Comparison of ENCODE assay signal across 15 cellular contexts in genomic region chr5:67293177-67293576, GRCh38.
DNase-seq lines count a peak whose midpoint lies in the region; ATAC-seq, FAIRE-seq and TF ChIP-seq lines count a peak whose summit lies in the region.
"Had no signal": no experiment of that assay in that cellular context is flagged by ENCODE, and none has a peak within 500 bp of the region (broad histone marks: within the 10 kb centered on the region; RNA-seq: fewer than 3 reads in every experiment).

No MANE protein-coding gene starts in this region.

- H3K9me2 ChIP-seq in Karpas-422 (replicated peaks; ENCODE audit: insufficient read depth, low read length) = no peaks in the 10 kb centered on the region

- H3K9me3 ChIP-seq in Karpas-422 (ENCODE audit: low read length) (no peaks in the 10 kb centered on the region), muscle layer of colon (ENCODE audit: low read length) (no peaks in the 10 kb centered on the region)
- H3K9me3 ChIP-seq: Caco-2 had no signal

- no peaks in the 10 kb centered on the region for H4K20me1 ChIP-seq in Karpas-422 (ENCODE audit: insufficient read depth, low read depth, low read length)

- no peaks in the 10 kb centered on the region for H3K79me2 ChIP-seq in Karpas-422 (ENCODE audit: low read length)

- H2AFZ ChIP-seq in Karpas-422 (ENCODE audit: low read length) = no peak overlapping the region

- no peaks in the 10 kb centered on the region for H3K27me3 ChIP-seq in Karpas-422 (ENCODE audit: low read length)
- H3K27me3 ChIP-seq in muscle layer of colon (ENCODE audit: control insufficient read depth in 1 of 2, insufficient read depth in 2 of 2, low read length in 2 of 2) = no peaks in the 10 kb centered on the region

- H3K9ac ChIP-seq in Karpas-422 (ENCODE audit: low read length) = no peak overlapping the region
- H3K9ac ChIP-seq in muscle layer of colon (ENCODE audit: low read length) = no peak overlapping the region

- no peaks in the 10 kb centered on the region for H3K4me1 ChIP-seq in Karpas-422 (ENCODE audit: low read length)
- peaks cover 55% of the 10 kb centered on the region for H3K4me1 ChIP-seq in muscle layer of colon (ENCODE audit: insufficient read depth, low read length)
- H3K4me1 ChIP-seq: Caco-2 had no signal

- H3K4me3 ChIP-seq in Karpas-422 (ENCODE audit: low read length) (no peak overlapping the region), muscle layer of colon (ENCODE audit: low read depth in 1 of 2, low read length in 2 of 2) (no peak overlapping the region)

- no peaks in the 10 kb centered on the region for H3K36me3 ChIP-seq in Karpas-422 (ENCODE audit: insufficient read depth, low read length)
- H3K36me3 ChIP-seq in muscle layer of colon (ENCODE audit: insufficient read depth, low read length) = no peaks in the 10 kb centered on the region

- no peak for TF ChIP-seq CTCF in D721Med (IDR thresholded peaks at IDR 0.05; ENCODE audit: insufficient read depth, missing control alignments)

- peak; percentile 15 for DNase-seq in Karpas-422
- DNase-seq in COLO668 (lab: John Stamatoyannopoulos, UW; ENCODE audit: unreplicated experiment) = no peak
- no peak for DNase-seq in D721Med (ENCODE audit: insufficient read length, low spot score)
- DNase-seq: Caco-2, H9, NCI-H1436, NCI-H2081, NCI-H510A, SHP77 had no signal

- ATAC-seq in GM19463 (IDR thresholded peaks at IDR 0.05; ENCODE audit: unreplicated experiment) (no peak), esophagus mucosa (no peak)

- H3K4me2 ChIP-seq in Karpas-422 (ENCODE audit: low read depth, low read length, poor library complexity, severe bottlenecking) = no peak overlapping the region

- no peak for FAIRE-seq in D721Med (lab: Jason Lieb, UNC)

- H3K27ac ChIP-seq in Karpas-422 (ENCODE audit: low read length) = no peak overlapping the region
- peak overlapping the region; percentile 96 for H3K27ac ChIP-seq in cingulate gyrus (ENCODE audit: low read depth, low read length)
- peak overlapping the region; percentile 8 for H3K27ac ChIP-seq in muscle layer of colon (ENCODE audit: low read depth, low read length)
- peak overlapping the region; percentile 100 for H3K27ac ChIP-seq in temporal lobe (ENCODE audit: low read depth, low read length)
- H3K27ac ChIP-seq: HL-60 had no signal
